8 cellular contexts compared by ENCODE assay signal in genomic region chr3:129576514-129577345, GRCh38. TPM values are rescaled to one million over a fixed set of nuclear protein-coding genes. Genes with fewer than 3 reads are reported as not detected.
DNase-seq lines count a peak whose midpoint lies in the region; ATAC-seq and TF ChIP-seq lines count a peak whose summit lies in the region.

No MANE protein-coding gene starts in this region.

- peak; percentile 68 for ATAC-seq in GM19438 (IDR thresholded peaks at IDR 0.05; ENCODE audit: low read depth, unreplicated experiment)
- peak; percentile 38 to 54 for ATAC-seq in left cardiac atrium

- CTCF ChIA-PET in HEK293T (lab: Yijun Ruan, JAX), result no interaction called here

- no peak overlapping the region for H3K4me3 ChIP-seq in AG10803 (ENCODE audit: low read length)

- POLR2A ChIA-PET in HEK293T (lab: Yijun Ruan, JAX), result no interaction called here

- TF ChIP-seq CTCF in AG10803 (conservative IDR thresholded peaks at IDR 0.05; ENCODE audit: low read length), result no peak

- DNase-seq in AG10803 (ENCODE audit: low read depth), result peak; percentile 28
- DNase-seq in NCI-H1694 treated with DMSO at 0.1 percent for 48 hours (lab: John Stamatoyannopoulos, UW), result peak; percentile 56
- peak; percentile 24 to 30 for DNase-seq in activated CD8-positive, alpha-beta memory T cell treated with anti-CD3 and anti-CD28 coated beads for 4 hours (ENCODE audit: low read depth in 2 of 2)
- no peak for DNase-seq in left cardiac atrium
- DNase-seq in stimulated activated CD8-positive, alpha-beta memory T cell treated with anti-CD3 and anti-CD28 coated beads, Interleukin-7, amount 100 ng/mL, for 4 hours (ENCODE audit: low read depth in 2 of 2), result peak; percentile 46 to 58
- DNase-seq in HEK293T (ENCODE audit: extremely low spot score), result no peak
- no peak for DNase-seq in NCI-H2227 (lab: John Stamatoyannopoulos, UW; ENCODE audit: unreplicated experiment)

- intact Hi-C loops in left cardiac atrium (cut with DNase I), result no loop called here

TF ChIP-seq in HEK293T, 16 proteins besides CTCF, POLR2A, EP300 and RAD21:
- TF ChIP-seq BHLHE40 (IDR thresholded peaks at IDR 0.05; ENCODE audit: borderline replicate concordance), result no peak

RNA-seq across cellular contexts. Expression of gene PLXND1, which starts 29.7 kb away (rescaled TPM):
- total RNA-seq in left cardiac atrium, result 100 to 1,000 TPM; 106 to 112 TPM

RNA-seq across cellular contexts. Expression of gene H1-8, which starts 33.8 kb away (rescaled TPM):
- total RNA-seq in left cardiac atrium, result not detected

RNA-seq across cellular contexts. Expression of gene RHO, which starts 48.3 kb away (rescaled TPM):
- total RNA-seq in left cardiac atrium, result not detected

Comparison
In these comparisons a context has a peak if more than half of its experiments do, and no peak if none do; other contexts are left out.
1. DNase-seq: peak in AG10803 (single experiment), NCI-H1694 treated with DMSO at 0.1 percent for 48 hours (single experiment), activated CD8-positive, alpha-beta memory T cell treated with anti-CD3 and anti-CD28 coated beads for 4 hours (2 of 2) and stimulated activated CD8-positive, alpha-beta memory T cell treated with anti-CD3 and anti-CD28 coated beads, Interleukin-7, amount 100 ng/mL, for 4 hours (2 of 2); none in left cardiac atrium (single experiment), HEK293T (single experiment) and NCI-H2227 (single experiment).